ENCODE assay signal across 35 cellular contexts in the genomic region with DNA sequence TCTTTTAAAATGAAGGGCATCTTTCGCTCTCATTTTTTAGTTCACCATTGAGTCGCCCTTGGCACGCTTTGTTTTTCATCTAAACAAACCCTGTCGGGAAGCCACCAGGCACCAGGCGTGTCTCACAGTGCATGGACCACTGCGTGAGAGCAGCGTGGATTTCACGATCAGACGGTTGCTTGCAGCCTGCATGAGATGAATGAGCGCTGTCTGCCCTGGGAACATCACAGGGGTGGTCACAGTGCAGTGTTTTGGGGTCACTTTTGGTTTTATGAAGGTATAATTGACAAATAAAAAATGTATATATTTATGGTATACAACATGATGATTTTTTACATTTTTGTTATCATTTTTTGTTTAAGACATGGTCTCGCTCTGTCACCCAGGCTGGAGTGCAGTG.
"Had no signal": no experiment of that assay in that cellular context is flagged by ENCODE, and none has a peak within 500 bp of the region (broad histone marks: within the 10 kb centered on the region; RNA-seq: fewer than 3 reads in every experiment).

No MANE protein-coding gene starts in this region.

- H3K4me3 ChIP-seq: MG63 had no signal

- DNase-seq: Karpas-422, Kasumi-1, KBM-7, KG1, MG63, MM.1S, MV-4-11, NCI-H1048, NCI-H1092, NCI-H1092 treated with DMSO at 0.1 percent for 48 hours, NCI-H1105, NCI-H1105 treated with DMSO at 0.1 percent for 48 hours, NCI-H1417, NCI-H1417 treated with DMSO at 0.1 percent for 48 hours, NCI-H1436, NCI-H1436 treated with DMSO at 0.1 percent for 48 hours, NCI-H146, NCI-H1694, NCI-H1694 treated with DMSO at 0.1 percent for 48 hours, NCI-H187, NCI-H187 treated with DMSO at 0.1 percent for 48 hours, NCI-H1930, NCI-H2029, NCI-H2029 treated with DMSO at 0.1 percent for 48 hours, NCI-H2081, NCI-H2081 treated with DMSO at 0.1 percent for 48 hours, NCI-H2107, NCI-H2171, NCI-H2171 treated with DMSO at 0.1 percent for 48 hours, NCI-H2227 treated with DMSO at 0.1 percent for 48 hours, NCI-H226, NCI-H345, NCI-H446, NCI-H446 treated with DMSO at 0.1 percent for 48 hours had no signal

- H3K36me3 ChIP-seq: MG63 had no signal

- H3K9ac ChIP-seq: KMS-11 had no signal

- H3K9me3 ChIP-seq: MG63 had no signal

- H3K27ac ChIP-seq: KMS-11 had no signal

- H3K4me2 ChIP-seq: KMS-11 had no signal
